Comparison of ENCODE assay signal across 1 cellular context in the genomic region with DNA sequence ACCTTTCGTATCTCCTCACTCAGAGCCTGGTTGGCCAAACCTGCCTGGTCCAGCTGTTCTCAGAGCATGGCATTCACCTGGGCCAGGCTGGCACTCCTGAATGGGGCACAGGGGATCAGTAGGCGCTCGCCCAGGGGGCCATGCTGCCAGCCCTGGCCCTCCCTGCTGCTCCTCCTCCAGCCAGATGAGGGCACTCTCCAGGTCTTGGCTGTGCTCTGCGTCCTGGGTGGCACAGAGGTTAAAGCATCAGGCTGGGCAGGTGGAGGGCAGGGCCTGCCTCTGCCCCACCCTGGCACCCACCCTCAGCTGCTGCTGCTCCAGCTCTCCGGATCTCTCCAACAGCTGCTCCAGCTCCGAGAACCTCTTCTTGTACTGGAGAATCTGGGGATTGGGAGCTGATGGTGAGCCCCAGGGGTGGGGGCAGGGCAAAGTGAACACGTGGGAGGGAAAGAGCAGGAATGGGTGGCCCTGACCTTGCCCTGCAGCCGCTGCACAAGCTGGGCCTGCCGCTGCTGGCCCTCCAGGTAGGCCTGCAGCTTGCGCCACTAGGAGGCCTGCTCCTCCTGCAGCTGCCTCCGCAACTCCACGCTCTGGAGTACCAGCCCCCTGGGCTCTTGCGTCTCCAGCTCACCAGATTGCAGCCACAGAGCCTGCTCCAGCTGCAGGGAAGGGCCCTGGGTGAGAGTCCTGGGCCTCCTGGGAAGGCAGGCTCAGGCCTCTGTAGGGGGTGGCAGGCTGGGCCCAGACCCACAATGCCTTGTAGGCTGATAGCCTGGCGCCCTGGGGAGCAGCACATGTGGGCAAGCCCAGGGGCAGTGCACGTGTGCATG.
A peak's percentile ranks its signal among the peaks of the same experiment; 100 is the strongest.
TF ChIP-seq lines count a peak whose summit lies in the region.

No MANE protein-coding gene starts in this region.

TF ChIP-seq in HepG2, 621 proteins besides CTCF, POLR2A, EP300 and RAD21:
- TF ChIP-seq, protein P1, sequence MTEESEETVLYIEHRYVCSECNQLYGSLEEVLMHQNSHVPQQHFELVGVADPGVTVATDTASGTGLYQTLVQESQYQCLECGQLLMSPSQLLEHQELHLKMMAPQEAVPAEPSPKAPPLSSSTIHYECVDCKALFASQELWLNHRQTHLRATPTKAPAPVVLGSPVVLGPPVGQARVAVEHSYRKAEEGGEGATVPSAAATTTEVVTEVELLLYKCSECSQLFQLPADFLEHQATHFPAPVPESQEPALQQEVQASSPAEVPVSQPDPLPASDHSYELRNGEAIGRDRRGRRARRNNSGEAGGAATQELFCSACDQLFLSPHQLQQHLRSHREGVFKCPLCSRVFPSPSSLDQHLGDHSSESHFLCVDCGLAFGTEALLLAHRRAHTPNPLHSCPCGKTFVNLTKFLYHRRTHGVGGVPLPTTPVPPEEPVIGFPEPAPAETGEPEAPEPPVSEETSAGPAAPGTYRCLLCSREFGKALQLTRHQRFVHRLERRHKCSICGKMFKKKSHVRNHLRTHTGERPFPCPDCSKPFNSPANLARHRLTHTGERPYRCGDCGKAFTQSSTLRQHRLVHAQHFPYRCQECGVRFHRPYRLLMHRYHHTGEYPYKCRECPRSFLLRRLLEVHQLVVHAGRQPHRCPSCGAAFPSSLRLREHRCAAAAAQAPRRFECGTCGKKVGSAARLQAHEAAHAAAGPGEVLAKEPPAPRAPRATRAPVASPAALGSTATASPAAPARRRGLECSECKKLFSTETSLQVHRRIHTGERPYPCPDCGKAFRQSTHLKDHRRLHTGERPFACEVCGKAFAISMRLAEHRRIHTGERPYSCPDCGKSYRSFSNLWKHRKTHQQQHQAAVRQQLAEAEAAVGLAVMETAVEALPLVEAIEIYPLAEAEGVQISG (CRISPR knock-in tag; IDR thresholded peaks at IDR 0.05): 0 out of 2 replicates have a peak, but pooled peaks have one; percentile 27
- TF ChIP-seq HNRNPL (IDR thresholded peaks at IDR 0.05; ENCODE audit: low read depth, low read length): peak; percentile 59; the same call in 1 of the 2 replicates
TF ChIP-seq in HepG2: peak in this region for 2; not testable (repeated sequence) for 619.
